7 cellular contexts compared by ENCODE assay signal in the genomic region with DNA sequence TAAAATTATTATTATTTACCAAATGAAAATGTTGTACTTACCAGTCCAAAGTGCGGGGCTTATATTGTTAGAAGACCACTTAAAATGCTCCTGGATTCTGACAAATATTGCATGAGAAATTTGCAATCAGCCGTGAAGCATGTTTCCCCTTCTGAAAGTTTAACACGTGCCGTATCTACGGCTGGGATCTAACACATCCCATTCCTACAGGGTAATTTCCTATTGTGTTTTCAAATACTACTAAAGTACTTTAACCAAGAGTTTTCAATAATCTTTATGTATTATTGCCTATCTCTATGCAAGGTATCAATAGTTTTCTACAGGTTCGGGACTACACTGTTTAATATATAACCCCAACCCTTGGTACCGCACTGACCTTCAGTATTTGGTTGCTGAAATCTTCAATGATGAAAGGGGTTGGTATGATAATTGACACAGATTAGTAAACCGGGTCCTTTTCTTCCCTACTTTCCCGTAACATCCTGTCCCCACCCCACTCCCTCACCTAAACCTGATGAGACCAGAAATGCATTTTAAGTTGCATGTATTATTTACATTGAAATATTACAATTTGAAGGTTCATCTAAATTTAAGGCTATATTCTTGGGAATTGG.
A peak's percentile ranks its signal among the peaks of the same experiment; 100 is the strongest.
DNase-seq lines count a peak whose midpoint lies in the region; ATAC-seq and TF ChIP-seq lines count a peak whose summit lies in the region.

No MANE protein-coding gene starts in this region.

- no peak for ATAC-seq in HG02981 (IDR thresholded peaks at IDR 0.05; ENCODE audit: unreplicated experiment)
- ATAC-seq in HG03442 (IDR thresholded peaks at IDR 0.05; ENCODE audit: unreplicated experiment) = no peak
- ATAC-seq in GM18502 (IDR thresholded peaks at IDR 0.05; ENCODE audit: poor library complexity, unreplicated experiment) = no peak

- no peak for TF ChIP-seq CTCF in fibroblast of mammary gland (conservative IDR thresholded peaks at IDR 0.05; ENCODE audit: control insufficient read depth, insufficient read depth, low read depth, low read length)

- H3K9ac ChIP-seq in SK-N-MC (ENCODE audit: insufficient read length) (peak overlapping the region; percentile 95), rectal smooth muscle tissue (ENCODE audit: low read length) (no peak overlapping the region)

- DNase-seq in HAP-1 (ENCODE audit: low spot score in 2 of 2) (no peak), SK-N-MC (ENCODE audit: low read depth, low spot score) (no peak), fibroblast of mammary gland (ENCODE audit: low read depth) (no peak)

- H3K27ac ChIP-seq in SK-N-MC (peak overlapping the region; percentile 80; the same call in 1 of the 2 replicates), rectal smooth muscle tissue (ENCODE audit: low read depth, low read length) (peak overlapping the region; percentile 51)

- in situ Hi-C loops in HAP-1 (cut with MboI; ENCODE audit: low sequenced_read_pairs) = no loop called here

- H3K27me3 ChIP-seq in HAP-1 (ENCODE audit: low read depth) = no peaks in the 10 kb centered on the region
- no peaks in the 10 kb centered on the region for H3K27me3 ChIP-seq in rectal smooth muscle tissue (ENCODE audit: control insufficient read depth, insufficient read depth, low read length)

- peak overlapping the region; percentile 51 for H3K4me3 ChIP-seq in HAP-1
- peak overlapping the region; percentile 84 for H3K4me3 ChIP-seq in SK-N-MC
- H3K4me3 ChIP-seq in fibroblast of mammary gland (ENCODE audit: control insufficient read depth, low read depth, low read length) = peak overlapping the region; percentile 60
- H3K4me3 ChIP-seq in rectal smooth muscle tissue (ENCODE audit: low read length) = peak overlapping the region; percentile 71

- H3K4me1 ChIP-seq in HAP-1 = peaks cover 21% of the 10 kb centered on the region
- H3K4me1 ChIP-seq in rectal smooth muscle tissue (ENCODE audit: control insufficient read depth, insufficient read depth, low read length) = no peaks in the 10 kb centered on the region

- H3K36me3 ChIP-seq in HAP-1 (replicated peaks) = no peaks in the 10 kb centered on the region
- H3K36me3 ChIP-seq in SK-N-MC (ENCODE audit: insufficient read depth, low read length) = no peaks in the 10 kb centered on the region
- H3K36me3 ChIP-seq in rectal smooth muscle tissue (ENCODE audit: control insufficient read depth, insufficient read depth, low read length) = no peaks in the 10 kb centered on the region

- H3K9me3 ChIP-seq in HAP-1 (no peaks in the 10 kb centered on the region), SK-N-MC (ENCODE audit: low read depth, low read length) (no peaks in the 10 kb centered on the region)
